In genomic region chr15:65207280-65207679, GRCh38 we compare ENCODE assay signal across 35 cellular contexts. TPM values are rescaled to one million over a fixed set of nuclear protein-coding genes. Genes with fewer than 3 reads are reported as not detected.
"Had no signal": no experiment of that assay in that cellular context is flagged by ENCODE, and none has a peak within 500 bp of the region (broad histone marks: within the 10 kb centered on the region; RNA-seq: fewer than 3 reads in every experiment).

No MANE protein-coding gene starts in this region.

- DNase-seq: activated B cell treated with CpG ODN at 0.5 μM for 24 hours; activated CD4-positive, alpha-beta memory T cell treated with anti-CD3 and anti-CD28 coated beads for 36 hours; activated CD4-positive, alpha-beta T cell treated with anti-CD3 and anti-CD28 coated beads for 4 hours; activated CD4-positive, alpha-beta T cell treated with anti-CD3 and anti-CD28 coated beads, Interleukin-2, amount 50 U/mL, for 1 hour; activated CD4-positive, CD25-positive, alpha-beta regulatory T cell treated with anti-CD3 and anti-CD28 coated beads, Interleukin-2, amount 50 U/mL, for 72 hours; activated CD8-positive, alpha-beta memory T cell treated with anti-CD3 and anti-CD28 coated beads, Interleukin-2, amount 50 U/mL, for 4 hours; activated naive CD4-positive, alpha-beta T cell; activated T-cell treated with anti-CD3 and anti-CD28 coated beads for 4 hours; activated T-cell treated with anti-CD3 and anti-CD28 coated beads, Interleukin-2, amount 50 U/mL, for 4 hours; adrenal gland; brain microvascular endothelial cell; Karpas-422; KBM-7; NCI-H1105; NCI-H1417 treated with DMSO at 0.1 percent for 48 hours; NCI-H187 treated with DMSO at 0.1 percent for 48 hours; NCI-H2081; NCI-H2171 treated with DMSO at 0.1 percent for 48 hours; NCI-H2227 treated with DMSO at 0.1 percent for 48 hours; NCI-H446; NCI-H524; NCI-H69; PC-3; Peyer's patch; RPMI8226; SW 1271; T-helper 1 cell; T-helper 2 cell; T-helper 9 cell had no signal

- H3K9me3 Mint-ChIP-seq: activated B cell treated with CpG ODN at 0.5 μM for 24 hours; activated CD4-positive, alpha-beta memory T cell treated with anti-CD3 and anti-CD28 coated beads for 36 hours; activated naive CD4-positive, alpha-beta T cell treated with anti-CD3 and anti-CD28 coated beads, Interleukin-2, amount 50 U/mL, for 72 hours; activated T-cell treated with anti-CD3 and anti-CD28 coated beads, Interleukin-2, amount 50 U/mL, for 4 hours; activated T-helper 1 cell treated with anti-CD3 and anti-CD28 coated beads, Interleukin-12 subunit alpha, Interleukin-12 subunit beta, Interleukin-2, Interleukin-4 antibody, amounts not matched to agents 30 ng/mL and 10 ng/mL and 1 ng/mL, durations not matched to agents 14 hours and 24 hours and 36 hours; IgD-negative memory B cell had no signal

- H3K27me3 ChIP-seq: adrenal gland, brain microvascular endothelial cell, cardiac muscle cell, Peyer's patch had no signal

- H3K27ac Mint-ChIP-seq: activated B cell treated with CpG ODN at 0.5 μM for 24 hours; activated CD4-positive, alpha-beta memory T cell treated with anti-CD3 and anti-CD28 coated beads for 36 hours; activated naive CD4-positive, alpha-beta T cell treated with anti-CD3 and anti-CD28 coated beads, Interleukin-2, amount 50 U/mL, for 72 hours; activated T-helper 1 cell treated with anti-CD3 and anti-CD28 coated beads, Interleukin-12 subunit alpha, Interleukin-12 subunit beta, Interleukin-2, Interleukin-4 antibody, amounts not matched to agents 30 ng/mL and 10 ng/mL and 1 ng/mL, durations not matched to agents 14 hours and 24 hours and 36 hours; IgD-negative memory B cell had no signal

- H3K4me1 Mint-ChIP-seq: activated B cell treated with CpG ODN at 0.5 μM for 24 hours had no signal

- H3K36me3 ChIP-seq: adrenal gland, brain microvascular endothelial cell, cardiac muscle cell, Peyer's patch had no signal

- H3K27ac ChIP-seq: adrenal gland, brain microvascular endothelial cell, cardiac muscle cell, Peyer's patch, VCaP had no signal

- H3K4me1 ChIP-seq: Peyer's patch had no signal

- H3K4me3 Mint-ChIP-seq: activated B cell treated with CpG ODN at 0.5 μM for 24 hours; activated CD4-positive, alpha-beta memory T cell treated with anti-CD3 and anti-CD28 coated beads for 36 hours; activated T-cell treated with anti-CD3 and anti-CD28 coated beads, Interleukin-2, amount 50 U/mL, for 4 hours; activated T-helper 1 cell treated with anti-CD3 and anti-CD28 coated beads, Interleukin-12 subunit alpha, Interleukin-12 subunit beta, Interleukin-2, Interleukin-4 antibody, amounts not matched to agents 30 ng/mL and 10 ng/mL and 1 ng/mL, durations not matched to agents 14 hours and 24 hours and 36 hours; IgD-negative memory B cell had no signal

- H3K4me3 ChIP-seq: adrenal gland, cardiac muscle cell, Peyer's patch had no signal

- H3K9me3 ChIP-seq: adrenal gland, Peyer's patch had no signal

- H3K36me3 Mint-ChIP-seq: activated CD4-positive, alpha-beta memory T cell treated with anti-CD3 and anti-CD28 coated beads for 36 hours; activated naive CD4-positive, alpha-beta T cell treated with anti-CD3 and anti-CD28 coated beads, Interleukin-2, amount 50 U/mL, for 72 hours; IgD-negative memory B cell had no signal

RNA-seq across cellular contexts. Expression of gene CILP, which starts 4.0 kb away (rescaled TPM):
- total RNA-seq: activated T-helper 1 cell treated with anti-CD3 and anti-CD28 coated beads, Interleukin-12 subunit alpha, Interleukin-12 subunit beta, Interleukin-2, Interleukin-4 antibody, amounts not matched to agents 30 ng/mL and 10 ng/mL and 1 ng/mL, durations not matched to agents 14 hours and 24 hours and 36 hours; MCF 10A; PC-3 had no signal
- polyA plus RNA-seq: IgD-negative memory B cell had no signal
